Comparison of ENCODE assay signal across 29 cellular contexts in the genomic region with DNA sequence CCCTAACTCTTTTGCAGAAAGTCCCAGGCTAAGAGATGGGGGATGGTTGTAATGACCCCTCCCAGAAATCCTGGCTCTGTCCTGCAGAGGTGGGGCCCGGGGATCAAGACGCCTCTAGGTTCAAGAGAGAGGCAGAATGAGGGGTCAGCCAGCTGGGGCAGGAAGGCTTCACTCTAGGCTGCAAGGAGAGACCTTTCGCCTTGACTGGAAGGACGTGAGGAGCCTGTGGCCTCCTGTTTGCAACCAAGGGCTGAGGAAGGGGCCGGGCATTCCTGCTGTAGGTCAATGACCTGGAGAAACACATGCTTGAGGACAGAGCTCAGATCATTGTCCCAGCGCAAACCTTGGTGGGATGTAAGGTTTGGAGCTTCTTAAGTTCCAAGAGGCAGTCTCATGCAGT. TPM values are rescaled to one million over a fixed set of nuclear protein-coding genes. Genes with fewer than 3 reads are reported as not detected.
"Had no signal": no experiment of that assay in that cellular context is flagged by ENCODE, and none has a peak within 500 bp of the region (broad histone marks: within the 10 kb centered on the region; RNA-seq: fewer than 3 reads in every experiment).

No MANE protein-coding gene starts in this region.

- H3K4me3 ChIP-seq: colonic mucosa, esophagus muscularis mucosa, gastroesophageal sphincter, prostate gland, right atrium auricular region, thoracic aorta, tibial nerve, upper lobe of left lung had no signal

- ATAC-seq: foreskin keratinocyte; gastroesophageal sphincter; left lobe of liver; naive thymus-derived CD8-positive, alpha-beta T cell; sciatic nerve; stimulated activated naive B cell treated with anti-CD40 and anti-IgM and Interleukin-4, amounts not matched to agents 10 μg/mL and 1 μg/mL and 100 μg/mL, for 72 hours had no signal

- H3K27ac ChIP-seq: colonic mucosa, esophagus muscularis mucosa, foreskin keratinocyte, gastroesophageal sphincter, prostate gland, right atrium auricular region, thoracic aorta, tibial nerve, upper lobe of left lung had no signal

- H3K4me1 ChIP-seq: colonic mucosa, esophagus muscularis mucosa, foreskin keratinocyte, gastroesophageal sphincter, prostate gland, right atrium auricular region had no signal

- H3K9me3 ChIP-seq: colonic mucosa, esophagus muscularis mucosa, gastroesophageal sphincter, prostate gland, right atrium auricular region, thoracic aorta, tibial nerve, upper lobe of left lung had no signal

- H3K36me3 ChIP-seq: colonic mucosa, prostate gland, right atrium auricular region, thoracic aorta had no signal

- DNase-seq: colonic mucosa; dermis blood vessel endothelial cell; effector memory CD4-positive, alpha-beta T cell; foreskin keratinocyte; glutamatergic neuron; hypothalamus; mesendoderm; naive thymus-derived CD8-positive, alpha-beta T cell; nephron progenitor cell; nucleus accumbens; stimulated activated CD4-positive, alpha-beta T cell treated with anti-CD3 and anti-CD28 coated beads, Interleukin-4, amount 100 ng/mL, for 4 hours; stimulated activated naive B cell treated with anti-CD40 and anti-IgM and Interleukin-4, amounts not matched to agents 10 μg/mL and 1 μg/mL and 100 μg/mL, for 72 hours; upper lobe of left lung had no signal

- H3K27me3 ChIP-seq: colonic mucosa, esophagus muscularis mucosa, foreskin keratinocyte, gastroesophageal sphincter, right atrium auricular region, tibial nerve, upper lobe of left lung had no signal

- FAIRE-seq: endothelial cell of umbilical vein, keratinocyte, urothelium cell line had no signal

RNA-seq across cellular contexts. Expression of gene CETP, which starts 8.7 kb away (rescaled TPM):
- total RNA-seq: chondrocyte, colonic mucosa, epithelial cell of proximal tubule, fibroblast of lung, foreskin keratinocyte, myocyte, osteocyte, right atrium auricular region, thoracic aorta, tibial nerve had no signal
- polyA plus RNA-seq: foreskin keratinocyte, keratinocyte had no signal
